23 cellular contexts compared by ENCODE assay signal in genomic region chr13:111898956-111899713, GRCh38.
"Had no signal": no experiment of that assay in that cellular context is flagged by ENCODE, and none has a peak within 500 bp of the region (broad histone marks: within the 10 kb centered on the region; RNA-seq: fewer than 3 reads in every experiment).

No MANE protein-coding gene starts in this region.

- ATAC-seq: activated CD8-positive, alpha-beta T cell treated with anti-CD3 and anti-CD28 coated beads, Interleukin-2, amount 10 ng/mL, durations not matched to agents 7 days and 5 days; effector memory CD8-positive, alpha-beta T cell; gastrocnemius medialis; naive thymus-derived CD4-positive, alpha-beta T cell; psoas muscle; right cardiac atrium; stimulated activated memory B cell treated with anti-CD40 and anti-IgM and Interleukin-4, amounts not matched to agents 10 μg/mL and 1 μg/mL and 100 μg/mL, for 72 hours had no signal

- H3K27ac ChIP-seq: adrenal gland, esophagus squamous epithelium, gastrocnemius medialis, psoas muscle, SJSA1, skin epidermis, stomach, suprapubic skin had no signal

- H3K27me3 ChIP-seq: tibial nerve had no signal

- H3K4me3 Mint-ChIP-seq: activated CD8-positive, alpha-beta T cell treated with anti-CD3 and anti-CD28 coated beads, Interleukin-2, amount 10 ng/mL, durations not matched to agents 7 days and 5 days; activated naive CD8-positive, alpha-beta T cell; effector memory CD8-positive, alpha-beta T cell; naive thymus-derived CD4-positive, alpha-beta T cell; neural crest cell; stimulated activated memory B cell treated with anti-CD40 and anti-IgM and Interleukin-4, amounts not matched to agents 10 μg/mL and 1 μg/mL and 100 μg/mL, for 72 hours had no signal

- H3K4me1 ChIP-seq: adrenal gland, esophagus squamous epithelium, gastrocnemius medialis, psoas muscle, SJSA1, stomach had no signal

- H3K36me3 ChIP-seq: adrenal gland, esophagus squamous epithelium, gastrocnemius medialis, SJSA1, stomach, suprapubic skin, tibial nerve had no signal

- H3K9me3 ChIP-seq: adrenal gland, esophagus squamous epithelium, gastrocnemius medialis, psoas muscle, stomach, suprapubic skin, tibial nerve had no signal

- H3K4me3 ChIP-seq: adrenal gland, esophagus squamous epithelium, gastrocnemius medialis, psoas muscle, SJSA1, skin epidermis, stomach, suprapubic skin, tibial nerve had no signal

- DNase-seq: activated CD4-positive, alpha-beta T cell treated with anti-CD3 and anti-CD28 coated beads for 1 hour; activated CD4-positive, alpha-beta T cell treated with anti-CD3 and anti-CD28 coated beads, Interleukin-2, amount 50 U/mL, for 1 hour; activated CD8-positive, alpha-beta T cell treated with anti-CD3 and anti-CD28 coated beads, Interleukin-2, amount 10 ng/mL, durations not matched to agents 7 days and 5 days; activated gamma-delta T cell treated with Interleukin-2 at 50 U/mL for 16 hours; central memory CD4-positive, alpha-beta T cell; effector memory CD8-positive, alpha-beta T cell; esophagus squamous epithelium; gastrocnemius medialis; hypothalamus; naive thymus-derived CD4-positive, alpha-beta T cell; psoas muscle; right cardiac atrium; stimulated activated CD4-positive, alpha-beta T cell treated with anti-CD3 and anti-CD28 coated beads, Interleukin-1b, Interleukin-23, amount 100 ng/mL, for 48 hours; stomach; T-helper 1 cell had no signal

- H3K27ac Mint-ChIP-seq: activated CD8-positive, alpha-beta T cell treated with anti-CD3 and anti-CD28 coated beads, Interleukin-2, amount 10 ng/mL, durations not matched to agents 7 days and 5 days; activated naive CD8-positive, alpha-beta T cell; effector memory CD8-positive, alpha-beta T cell; naive thymus-derived CD4-positive, alpha-beta T cell; stimulated activated memory B cell treated with anti-CD40 and anti-IgM and Interleukin-4, amounts not matched to agents 10 μg/mL and 1 μg/mL and 100 μg/mL, for 72 hours had no signal

- H3K9me3 Mint-ChIP-seq: neural crest cell had no signal

- H3K4me1 Mint-ChIP-seq: naive thymus-derived CD4-positive, alpha-beta T cell; stimulated activated memory B cell treated with anti-CD40 and anti-IgM and Interleukin-4, amounts not matched to agents 10 μg/mL and 1 μg/mL and 100 μg/mL, for 72 hours had no signal

- H3K36me3 Mint-ChIP-seq: activated naive CD8-positive, alpha-beta T cell; naive thymus-derived CD4-positive, alpha-beta T cell; stimulated activated memory B cell treated with anti-CD40 and anti-IgM and Interleukin-4, amounts not matched to agents 10 μg/mL and 1 μg/mL and 100 μg/mL, for 72 hours had no signal
